In the genomic region with DNA sequence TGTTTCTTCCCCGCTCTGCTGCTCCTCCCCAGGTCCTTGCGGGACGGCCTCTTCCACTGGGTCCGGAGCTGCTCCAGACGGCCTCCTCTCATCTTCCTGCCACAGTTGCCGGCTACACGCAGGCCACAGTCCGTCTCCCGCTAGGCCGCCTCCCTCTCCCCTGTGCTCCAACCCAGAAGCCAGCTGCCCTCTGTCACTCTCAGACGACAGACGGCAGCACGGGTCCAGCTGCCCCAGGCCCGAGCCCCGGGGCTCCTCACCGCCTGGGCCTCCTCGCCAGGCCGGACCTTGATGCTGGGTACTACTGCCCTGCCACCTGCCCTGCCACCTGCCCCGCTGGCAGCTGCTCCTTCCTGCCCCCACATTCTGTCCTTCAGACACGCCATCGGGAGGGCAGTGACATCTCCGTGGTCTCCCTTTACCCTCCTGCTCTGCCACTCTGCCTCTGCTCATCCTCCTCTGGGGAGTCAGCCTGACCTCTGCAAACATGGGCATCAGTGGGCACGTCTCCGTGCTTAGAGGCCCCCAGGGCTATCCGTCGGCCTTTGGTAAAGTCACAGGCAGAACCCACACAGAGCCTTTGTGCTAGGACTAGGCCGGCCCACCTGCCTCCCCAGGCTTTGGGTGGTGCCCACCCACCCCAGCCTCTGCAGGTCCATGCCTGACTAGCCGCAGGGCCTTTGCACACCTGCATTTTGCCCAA, we compare ENCODE assay signal across 13 cellular contexts. TPM values are rescaled to one million over a fixed set of nuclear protein-coding genes. Genes with fewer than 3 reads are reported as not detected.
DNase-seq lines count a peak whose midpoint lies in the region; ATAC-seq and TF ChIP-seq lines count a peak whose summit lies in the region.
"Had no signal": no experiment of that assay in that cellular context is flagged by ENCODE, and none has a peak within 500 bp of the region (broad histone marks: within the 10 kb centered on the region; RNA-seq: fewer than 3 reads in every experiment).

No MANE protein-coding gene starts in this region.

- TF ChIP-seq POLR2A in breast epithelium (IDR thresholded peaks at IDR 0.05), result no peak

- H3K4me1 ChIP-seq in breast epithelium (no peaks in the 10 kb centered on the region), mammary epithelial cell (ENCODE audit: insufficient read depth, low read length) (peaks cover 17% of the 10 kb centered on the region), lower lobe of right lung (no peaks in the 10 kb centered on the region)
- H3K4me1 ChIP-seq: prostate gland, SJSA1 had no signal

- intact Hi-C loops in breast epithelium (cut with DNase I; ENCODE audit: low total_unique reads), result no loop called here
- intact Hi-C loops in mammary epithelial cell (cut with micrococcal nuclease), result no loop called here
- intact Hi-C loops in lower lobe of right lung (cut with DNase I), result no loop called here

- H3K36me3 ChIP-seq in breast epithelium (no peaks in the 10 kb centered on the region), mammary epithelial cell (ENCODE audit: insufficient read depth, low read length) (no peaks in the 10 kb centered on the region), lower lobe of right lung (no peaks in the 10 kb centered on the region)
- H3K36me3 ChIP-seq: prostate gland, SJSA1 had no signal

- BruUV-seq in mammary epithelial cell (replicated peaks; lab: Mats Ljungman, UMichigan), result no TSS peak

- 84% methylated on average over 22 of the region's 28 CpGs for WGBS in mammary epithelial cell (ENCODE audit: low coverage, missing lambda C conversion rate)

- TF ChIP-seq CTCF in breast epithelium (IDR thresholded peaks at IDR 0.05) (no peak), mammary epithelial cell (conservative IDR thresholded peaks at IDR 0.05 in 1 of 2, IDR thresholded peaks at IDR 0.05 in 1 of 2; ENCODE audit: extremely low read depth in 1 of 2, insufficient read depth in 1 of 2, low read depth in 1 of 2, low read length in 2 of 2) (no peak), lower lobe of right lung (IDR thresholded peaks at IDR 0.05) (no peak)

- H4K20me1 ChIP-seq in mammary epithelial cell (ENCODE audit: insufficient read depth, low read length), result no peaks in the 10 kb centered on the region

- H3K27me3 ChIP-seq in breast epithelium (no peaks in the 10 kb centered on the region), mammary epithelial cell (ENCODE audit: insufficient read depth, low read length) (peaks cover 2% of the 10 kb centered on the region), lower lobe of right lung (ENCODE audit: low read depth) (peaks cover 4% of the 10 kb centered on the region)

- H2AFZ ChIP-seq in mammary epithelial cell (ENCODE audit: low read depth, low read length), result no peak overlapping the region

- dilution Hi-C loops in mammary epithelial cell (cut with HindIII; ENCODE audit: low sequenced_read_pairs), result loop anchor here (5.0 to 10.0 kb wide), 4 partner anchors 33 to 200 kb away; no protein-coding TSS in a partner anchor

- DNase-seq in breast epithelium (ENCODE audit: low spot score in 2 of 2), result peak; percentile 10 to 27
- no peak for DNase-seq in mammary epithelial cell
- peak; percentile 50 for DNase-seq in SW480 (ENCODE audit: low spot score)
- peak; percentile 29 for DNase-seq in lower lobe of right lung
- DNase-seq in ureter (ENCODE audit: low spot score), result peak; percentile 41
- no peak for DNase-seq in DMS114 treated with DMSO at 0.1 percent for 48 hours (lab: John Stamatoyannopoulos, UW; ENCODE audit: unreplicated experiment)
- no peak for DNase-seq in NCI-H446 (lab: John Stamatoyannopoulos, UW)
- DNase-seq: effector memory CD4-positive, alpha-beta T cell had no signal

- no peaks in the 10 kb centered on the region for H3K79me2 ChIP-seq in mammary epithelial cell (ENCODE audit: insufficient read depth, low read length)

- in situ Hi-C loops in mammary epithelial cell (cut with MboI; ENCODE audit: low sequenced_read_pairs in 2 of 2), result no loop called here

- H3K9me3 ChIP-seq in breast epithelium (no peaks in the 10 kb centered on the region), mammary epithelial cell (replicated peaks; ENCODE audit: insufficient read depth, low read length) (no peaks in the 10 kb centered on the region), lower lobe of right lung (no peaks in the 10 kb centered on the region)
- H3K9me3 ChIP-seq: prostate gland, SJSA1 had no signal

- no peak overlapping the region for H3K4me3 ChIP-seq in breast epithelium
- H3K4me3 ChIP-seq in mammary epithelial cell (replicated peaks in 1 of 3; ENCODE audit: insufficient read depth in 1 of 3, low read depth in 2 of 3, low read length in 3 of 3), result no peak overlapping the region
- no peak overlapping the region for H3K4me3 ChIP-seq in lower lobe of right lung
- H3K4me3 ChIP-seq: prostate gland, SJSA1 had no signal

- no peak overlapping the region for H3K27ac ChIP-seq in breast epithelium
- no peak overlapping the region for H3K27ac ChIP-seq in mammary epithelial cell (ENCODE audit: insufficient read depth, low read depth, low read length)
- H3K27ac ChIP-seq in lower lobe of right lung, result no peak overlapping the region
- H3K27ac ChIP-seq: prostate gland, SJSA1 had no signal

- ATAC-seq in lower lobe of right lung, result no peak
- no peak for ATAC-seq in GM19452 (IDR thresholded peaks at IDR 0.05; ENCODE audit: unreplicated experiment)

- no peak overlapping the region for H3K9ac ChIP-seq in mammary epithelial cell (ENCODE audit: insufficient read depth, low read length)

- H3K4me2 ChIP-seq in mammary epithelial cell (ENCODE audit: insufficient read depth, low read depth, low read length), result no peak overlapping the region

- CTCF ChIA-PET in mammary epithelial cell (lab: Charles Lee; ENCODE audit: low non-redundant PET), result no interaction called here

RNA-seq across cellular contexts. Expression of a gene that starts 43.1 kb away (rescaled TPM):
- total RNA-seq in breast epithelium, result not detected
- under 1 TPM in 1 of 2 donors, not detected in 1; 0.61 TPM for total RNA-seq in mammary epithelial cell
- polyA plus RNA-seq in mammary epithelial cell, result 0.16 TPM
- not detected for polyA minus RNA-seq in mammary epithelial cell
- not detected for total RNA-seq in lower lobe of right lung
- total RNA-seq in ureter, result 4.3 TPM
- total RNA-seq: SJSA1 had no signal
- polyA plus RNA-seq: CD14-positive monocyte had no signal

RNA-seq across cellular contexts. Expression of a gene that starts 53.7 kb away (rescaled TPM):
- total RNA-seq in breast epithelium, result not detected
- not detected for total RNA-seq in mammary epithelial cell
- polyA plus RNA-seq in mammary epithelial cell, result not detected
- polyA minus RNA-seq in mammary epithelial cell, result not detected
- not detected for total RNA-seq in lower lobe of right lung
- total RNA-seq in ureter, result not detected
- total RNA-seq: lower leg skin, prostate gland, SJSA1 had no signal
- polyA plus RNA-seq: CD14-positive monocyte had no signal

RNA-seq across cellular contexts. Expression of a gene that starts 55.7 kb away (rescaled TPM):
- total RNA-seq in breast epithelium (1 to 10 TPM in 2 of 3 donors, under 1 TPM in 1; 0.96 to 4.8 (median 3.3) TPM), mammary epithelial cell (not detected), lower lobe of right lung (1.7 TPM), ureter (7.9 TPM)
- polyA plus RNA-seq in mammary epithelial cell, result 0.05 TPM
- polyA minus RNA-seq in mammary epithelial cell, result not detected
- total RNA-seq: SJSA1 had no signal

Comparison
In these comparisons a context has a peak if more than half of its experiments do, and no peak if none do; other contexts are left out.
1. DNase-seq: peak in breast epithelium (2 of 2), SW480 (single experiment), lower lobe of right lung (single experiment) and ureter (single experiment); none in mammary epithelial cell (single experiment), DMS114 treated with DMSO at 0.1 percent for 48 hours (single experiment) and NCI-H446 (0 of 2).